Comparison of ENCODE assay signal across 1 cellular context in genomic region chr12:107093547-107094448, GRCh38.
TF ChIP-seq lines count a peak whose summit lies in the region.

CRY1 (minus strand) TSS chr12:107093549; CDS start chr12:107092961, 588 bp downstream.

TF ChIP-seq in HEK293, 187 proteins besides CTCF, POLR2A, EP300 and RAD21 (continued from another document):
- TF ChIP-seq, protein P1, sequence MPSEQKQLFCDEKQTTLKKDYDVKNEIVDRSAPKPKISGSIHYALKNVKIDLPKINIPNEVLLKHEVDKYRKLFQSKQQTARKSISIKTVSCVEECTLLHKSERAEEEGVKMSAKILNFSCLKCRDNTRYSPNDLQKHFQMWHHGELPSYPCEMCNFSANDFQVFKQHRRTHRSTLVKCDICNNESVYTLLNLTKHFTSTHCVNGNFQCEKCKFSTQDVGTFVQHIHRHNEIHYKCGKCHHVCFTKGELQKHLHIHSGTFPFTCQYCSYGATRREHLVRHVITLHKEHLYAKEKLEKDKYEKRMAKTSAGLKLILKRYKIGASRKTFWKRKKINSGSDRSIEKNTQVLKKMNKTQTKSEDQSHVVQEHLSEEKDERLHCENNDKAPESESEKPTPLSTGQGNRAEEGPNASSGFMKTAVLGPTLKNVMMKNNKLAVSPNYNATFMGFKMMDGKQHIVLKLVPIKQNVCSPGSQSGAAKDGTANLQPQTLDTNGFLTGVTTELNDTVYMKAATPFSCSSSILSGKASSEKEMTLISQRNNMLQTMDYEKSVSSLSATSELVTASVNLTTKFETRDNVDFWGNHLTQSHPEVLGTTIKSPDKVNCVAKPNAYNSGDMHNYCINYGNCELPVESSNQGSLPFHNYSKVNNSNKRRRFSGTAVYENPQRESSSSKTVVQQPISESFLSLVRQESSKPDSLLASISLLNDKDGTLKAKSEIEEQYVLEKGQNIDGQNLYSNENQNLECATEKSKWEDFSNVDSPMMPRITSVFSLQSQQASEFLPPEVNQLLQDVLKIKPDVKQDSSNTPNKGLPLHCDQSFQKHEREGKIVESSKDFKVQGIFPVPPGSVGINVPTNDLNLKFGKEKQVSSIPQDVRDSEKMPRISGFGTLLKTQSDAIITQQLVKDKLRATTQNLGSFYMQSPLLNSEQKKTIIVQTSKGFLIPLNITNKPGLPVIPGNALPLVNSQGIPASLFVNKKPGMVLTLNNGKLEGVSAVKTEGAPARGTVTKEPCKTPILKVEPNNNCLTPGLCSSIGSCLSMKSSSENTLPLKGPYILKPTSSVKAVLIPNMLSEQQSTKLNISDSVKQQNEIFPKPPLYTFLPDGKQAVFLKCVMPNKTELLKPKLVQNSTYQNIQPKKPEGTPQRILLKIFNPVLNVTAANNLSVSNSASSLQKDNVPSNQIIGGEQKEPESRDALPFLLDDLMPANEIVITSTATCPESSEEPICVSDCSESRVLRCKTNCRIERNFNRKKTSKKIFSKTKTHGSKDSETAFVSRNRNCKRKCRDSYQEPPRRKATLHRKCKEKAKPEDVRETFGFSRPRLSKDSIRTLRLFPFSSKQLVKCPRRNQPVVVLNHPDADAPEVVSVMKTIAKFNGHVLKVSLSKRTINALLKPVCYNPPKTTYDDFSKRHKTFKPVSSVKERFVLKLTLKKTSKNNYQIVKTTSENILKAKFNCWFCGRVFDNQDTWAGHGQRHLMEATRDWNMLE (tag by site-specific recombination; conservative IDR thresholded peaks at IDR 0.05; ENCODE audit: low read depth): peak; percentile 27; the same call in 1 of the 2 replicates
- peak; percentile 80 for TF ChIP-seq ZNF623 (tag by site-specific recombination; IDR thresholded peaks at IDR 0.05)
- no peak for TF ChIP-seq PRDM4 (tag by site-specific recombination; IDR thresholded peaks at IDR 0.05)
- TF ChIP-seq ZNF341 (tag by site-specific recombination; IDR thresholded peaks at IDR 0.05; ENCODE audit: low read depth): peak; percentile 63
- no peak for TF ChIP-seq ZNF146 (tag by site-specific recombination; IDR thresholded peaks at IDR 0.05)
- TF ChIP-seq, protein P2, sequence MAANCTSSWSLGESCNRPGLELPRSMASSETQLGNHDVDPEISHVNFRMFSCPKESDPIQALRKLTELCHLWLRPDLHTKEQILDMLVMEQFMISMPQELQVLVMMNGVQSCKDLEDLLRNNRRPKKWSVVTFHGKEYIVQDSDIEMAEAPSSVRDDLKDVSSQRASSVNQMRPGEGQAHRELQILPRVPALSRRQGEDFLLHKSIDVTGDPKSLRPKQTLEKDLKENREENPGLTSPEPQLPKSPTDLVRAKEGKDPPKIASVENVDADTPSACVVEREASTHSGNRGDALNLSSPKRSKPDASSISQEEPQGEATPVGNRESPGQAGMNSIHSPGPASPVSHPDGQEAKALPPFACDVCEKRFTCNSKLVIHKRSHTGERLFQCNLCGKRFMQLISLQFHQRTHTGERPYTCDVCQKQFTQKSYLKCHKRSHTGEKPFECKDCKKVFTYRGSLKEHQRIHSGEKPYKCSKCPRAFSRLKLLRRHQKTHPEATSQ (tag by site-specific recombination; IDR thresholded peaks at IDR 0.05): peak; percentile 95; the same call in 1 of the 2 replicates
- TF ChIP-seq ZNF529 (tag by site-specific recombination; IDR thresholded peaks at IDR 0.05; ENCODE audit: insufficient replicate concordance): no peak
- no peak for TF ChIP-seq ZNF664 (tag by site-specific recombination; IDR thresholded peaks at IDR 0.05)
- no peak for TF ChIP-seq ZNF521 (tag by site-specific recombination; IDR thresholded peaks at IDR 0.05)
- no peak; the same call in 1 of the 2 replicates for TF ChIP-seq KLF1 (tag by site-specific recombination; IDR thresholded peaks at IDR 0.05)
- 0 out of 2 replicates have a peak, but pooled peaks have one; percentile 16 for TF ChIP-seq ZBTB20 (tag by site-specific recombination; IDR thresholded peaks at IDR 0.05)
- TF ChIP-seq, protein P3, sequence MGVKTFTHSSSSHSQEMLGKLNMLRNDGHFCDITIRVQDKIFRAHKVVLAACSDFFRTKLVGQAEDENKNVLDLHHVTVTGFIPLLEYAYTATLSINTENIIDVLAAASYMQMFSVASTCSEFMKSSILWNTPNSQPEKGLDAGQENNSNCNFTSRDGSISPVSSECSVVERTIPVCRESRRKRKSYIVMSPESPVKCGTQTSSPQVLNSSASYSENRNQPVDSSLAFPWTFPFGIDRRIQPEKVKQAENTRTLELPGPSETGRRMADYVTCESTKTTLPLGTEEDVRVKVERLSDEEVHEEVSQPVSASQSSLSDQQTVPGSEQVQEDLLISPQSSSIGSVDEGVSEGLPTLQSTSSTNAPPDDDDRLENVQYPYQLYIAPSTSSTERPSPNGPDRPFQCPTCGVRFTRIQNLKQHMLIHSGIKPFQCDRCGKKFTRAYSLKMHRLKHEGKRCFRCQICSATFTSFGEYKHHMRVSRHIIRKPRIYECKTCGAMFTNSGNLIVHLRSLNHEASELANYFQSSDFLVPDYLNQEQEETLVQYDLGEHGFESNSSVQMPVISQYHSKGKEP (tag by site-specific recombination; IDR thresholded peaks at IDR 0.05): no peak
- TF ChIP-seq ZNF514 (tag by site-specific recombination; IDR thresholded peaks at IDR 0.05): no peak
- 0 out of 2 replicates have a peak, but pooled peaks have one; percentile 38 for TF ChIP-seq ZNF501 (tag by site-specific recombination; IDR thresholded peaks at IDR 0.05)
- no peak for TF ChIP-seq OSR2 (tag by site-specific recombination; IDR thresholded peaks at IDR 0.05)
